In the genomic region with DNA sequence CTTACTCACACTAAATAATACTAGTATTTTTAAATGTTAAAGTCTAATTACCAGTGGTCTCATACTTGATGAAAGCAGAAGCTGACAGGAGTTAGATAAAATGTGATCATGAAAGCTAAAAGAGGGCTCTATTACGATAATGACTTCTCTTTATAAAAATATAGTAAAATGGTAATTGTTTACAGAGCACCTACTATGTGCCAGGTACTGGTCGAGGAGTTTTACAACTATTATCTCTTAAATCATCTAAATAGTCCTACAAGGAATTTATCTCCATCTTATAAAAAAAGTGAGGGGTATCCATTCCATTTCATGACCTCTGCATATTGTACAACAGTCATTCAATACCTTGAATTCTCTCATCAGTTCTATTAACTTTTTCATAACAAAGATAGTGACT, we compare ENCODE assay signal across 16 cellular contexts. TPM values are rescaled to one million over a fixed set of nuclear protein-coding genes. Genes with fewer than 3 reads are reported as not detected.
DNase-seq lines count a peak whose midpoint lies in the region; ATAC-seq and TF ChIP-seq lines count a peak whose summit lies in the region.
"Had no signal": no experiment of that assay in that cellular context is flagged by ENCODE, and none has a peak within 500 bp of the region (broad histone marks: within the 10 kb centered on the region; RNA-seq: fewer than 3 reads in every experiment).

No MANE protein-coding gene starts in this region.

- no peaks in the 10 kb centered on the region for H3K9me2 ChIP-seq in SK-N-SH
- H3K9me2 ChIP-seq in PC-3 (replicated peaks; ENCODE audit: low read length): no peaks in the 10 kb centered on the region

- H3K36me3 ChIP-seq in SK-N-SH (replicated peaks in 1 of 2; ENCODE audit: control insufficient read depth in 1 of 2, insufficient read depth in 2 of 2, low read length in 1 of 2) (no peaks in the 10 kb centered on the region), PC-3 (ENCODE audit: low read depth, low read length) (peaks cover 2% of the 10 kb centered on the region; the same call in 1 of the 2 replicates), fibroblast of lung (ENCODE audit: control insufficient read depth, insufficient read depth, low read length) (no peaks in the 10 kb centered on the region), skeletal muscle tissue (ENCODE audit: control insufficient read depth in 3 of 3, insufficient read depth in 3 of 3, low read length in 3 of 3) (no peaks in the 10 kb centered on the region)
- H3K36me3 ChIP-seq: BLaER1 had no signal

- POLR2A ChIA-PET in SK-N-SH (lab: Yijun Ruan, JAX): no interaction called here
- POLR2A ChIA-PET in PC-3 (lab: Charles Lee; ENCODE audit: unreplicated experiment): interaction anchor here (0.6 kb wide), 1 partner anchor 41 kb away, joined by 3 read pairs; no protein-coding TSS in a partner anchor

- H3K27ac ChIP-seq in SK-N-SH (ENCODE audit: low read depth in 2 of 2, low read length in 1 of 2) (peak overlapping the region in 1 of 2 experiments; percentile 45; a peak in 2 of 4 replicates), PC-3 (ENCODE audit: low read length) (peak overlapping the region; percentile 18), fibroblast of lung (ENCODE audit: insufficient read depth, low read length) (peak overlapping the region; percentile 58), skeletal muscle tissue (ENCODE audit: low read depth, low read length) (peak overlapping the region; percentile 68)
- H3K27ac ChIP-seq: 22Rv1, BLaER1, HL-60 had no signal

- H3K4me1 ChIP-seq in SK-N-SH (ENCODE audit: control insufficient read depth in 1 of 2, insufficient read depth in 2 of 2, low read depth in 1 of 2, low read length in 1 of 2) (peaks cover 0 to 17% of the 10 kb centered on the region in 2 experiments; a peak in 2 of 4 replicates), PC-3 (ENCODE audit: insufficient read depth, low read length) (peaks cover 15% of the 10 kb centered on the region), fibroblast of lung (ENCODE audit: control insufficient read depth, extremely low read depth, insufficient read depth, low read length) (peaks cover 10% of the 10 kb centered on the region), skeletal muscle tissue (ENCODE audit: control insufficient read depth in 3 of 3, insufficient read depth in 3 of 3, low read length in 3 of 3) (peaks cover 9 to 17% (median 10%) of the 10 kb centered on the region in 3 donors)

- TF ChIP-seq RAD21 in SK-N-SH (IDR thresholded peaks at IDR 0.05; ENCODE audit: low read length): no peak

- peaks cover 16% of the 10 kb centered on the region for H3F3A ChIP-seq in SK-N-SH (replicated peaks; ENCODE audit: insufficient read depth)
- H3F3A ChIP-seq in PC-3 (ENCODE audit: low read length, unreplicated experiment): no peaks in the 10 kb centered on the region

- no peaks in the 10 kb centered on the region for H3K9me3 Mint-ChIP-seq in glutamatergic neuron (ENCODE audit: unreplicated experiment)

- H3K4me1 Mint-ChIP-seq in glutamatergic neuron (ENCODE audit: low read depth, unreplicated experiment): no peaks in the 10 kb centered on the region

- H4K20me1 ChIP-seq in SK-N-SH (ENCODE audit: insufficient read depth) (no peaks in the 10 kb centered on the region), PC-3 (ENCODE audit: low read length) (no peaks in the 10 kb centered on the region), fibroblast of lung (ENCODE audit: control insufficient read depth, extremely low read depth, insufficient read depth, low read length) (no peaks in the 10 kb centered on the region)
- H4K20me1 ChIP-seq: BLaER1 had no signal

- CTCF ChIA-PET in SK-N-SH (lab: Yijun Ruan, JAX) (interaction anchor here (0.8 to 3.6 kb wide), 6 partner anchors 8 to 300 kb away, joined by 3 to 32 read pairs (median 4); no protein-coding TSS in a partner anchor), PC-3 (lab: Charles Lee) (no interaction called here)

- H3K9me3 ChIP-seq in SK-N-SH (peaks cover 5% of the 10 kb centered on the region; the same call in 1 of the 2 replicates), PC-3 (ENCODE audit: low read length) (no peaks in the 10 kb centered on the region), fibroblast of lung (ENCODE audit: control insufficient read depth, insufficient read depth, low read depth, low read length) (no peaks in the 10 kb centered on the region), skeletal muscle tissue (ENCODE audit: control insufficient read depth in 3 of 3, low read length in 3 of 3) (peaks cover 0 to 5% (median 4%) of the 10 kb centered on the region in 3 donors)
- H3K9me3 ChIP-seq: BLaER1 had no signal

- H3K9ac ChIP-seq in SK-N-SH: no peak overlapping the region
- no peak overlapping the region for H3K9ac ChIP-seq in PC-3 (ENCODE audit: low read length)
- H3K9ac ChIP-seq in fibroblast of lung (ENCODE audit: insufficient read depth, low read length): no peak overlapping the region
- H3K9ac ChIP-seq in skeletal muscle tissue (ENCODE audit: low read depth in 1 of 3, low read length in 3 of 3): peak overlapping the region in 1 of 3 donors; percentile 54
- H3K9ac ChIP-seq: BLaER1 had no signal

- H3K4me3 Mint-ChIP-seq in glutamatergic neuron (ENCODE audit: unreplicated experiment): no peak overlapping the region
- H3K4me3 Mint-ChIP-seq: CD8-positive, alpha-beta T cell had no signal

- TF ChIP-seq CTCF in SK-N-SH (IDR thresholded peaks at IDR 0.05): no peak
- no peak for TF ChIP-seq CTCF in PC-3 (conservative IDR thresholded peaks at IDR 0.05; ENCODE audit: low read depth, low read length)
- TF ChIP-seq CTCF in fibroblast of lung (conservative IDR thresholded peaks at IDR 0.05 in 1 of 2, IDR thresholded peaks at IDR 0.05 in 1 of 2; ENCODE audit: low read depth in 1 of 2, low read length in 2 of 2): no peak
- no peak for TF ChIP-seq CTCF in glutamatergic neuron (IDR thresholded peaks at IDR 0.05; ENCODE audit: partially characterized antibody, unreplicated experiment)

- peaks cover 4% of the 10 kb centered on the region for H3K36me3 Mint-ChIP-seq in glutamatergic neuron (ENCODE audit: unreplicated experiment)
- H3K36me3 Mint-ChIP-seq: CD8-positive, alpha-beta T cell had no signal

- intact Hi-C loops in PC-3 (cut with micrococcal nuclease): no loop called here

- ATAC-seq in SK-N-SH treated with all-trans-retinoic acid at 6 μM for 48 hours (no peak), PC-3 (no peak)
- ATAC-seq: CD8-positive, alpha-beta T cell had no signal

- no peaks in the 10 kb centered on the region for H3K27me3 Mint-ChIP-seq in glutamatergic neuron (ENCODE audit: unreplicated experiment)

- WGBS in SK-N-SH (ENCODE audit: low lambda C conversion rate): 61% methylated on average over 2 of the region's 2 CpGs

- H3K4me3 ChIP-seq in SK-N-SH (ENCODE audit: low read depth in 2 of 2, low read length in 1 of 2) (no peak overlapping the region), PC-3 (ENCODE audit: low read length) (no peak overlapping the region), fibroblast of lung (replicated peaks in 1 of 4; ENCODE audit: control extremely low read depth in 1 of 4, insufficient read depth in 1 of 4, low read depth in 3 of 4, low read length in 4 of 4) (no peak overlapping the region), skeletal muscle tissue (ENCODE audit: low read length in 3 of 3) (no peak overlapping the region)
- H3K4me3 ChIP-seq: BLaER1 had no signal

- no peak overlapping the region for H3K27ac Mint-ChIP-seq in glutamatergic neuron (ENCODE audit: unreplicated experiment)
- H3K27ac Mint-ChIP-seq: CD8-positive, alpha-beta T cell had no signal

- DNase-seq in SK-N-SH (no peak), PC-3 (no peak), fibroblast of lung (ENCODE audit: low read depth in 2 of 2) (no peak), glutamatergic neuron (no peak), middle frontal gyrus (ENCODE audit: extremely low spot score, low spot score) (no peak), NCI-H2081 treated with DMSO at 0.1 percent for 48 hours (lab: John Stamatoyannopoulos, UW) (no peak)
- DNase-seq: CD8-positive, alpha-beta T cell; GF-D8; NCI-H1436; NCI-H82; SHP77 treated with DMSO at 0.1 percent for 48 hours had no signal

- no peaks in the 10 kb centered on the region for H3K79me2 ChIP-seq in SK-N-SH (ENCODE audit: insufficient read depth)
- no peaks in the 10 kb centered on the region for H3K79me2 ChIP-seq in PC-3 (ENCODE audit: low read length)
- no peaks in the 10 kb centered on the region for H3K79me2 ChIP-seq in fibroblast of lung (ENCODE audit: control insufficient read depth, insufficient read depth, low read length)

- no peak for TF ChIP-seq EP300 in SK-N-SH (IDR thresholded peaks at IDR 0.05; ENCODE audit: borderline replicate concordance in 1 of 2, low read depth in 1 of 2, low read length in 1 of 2)

- no TSS peak for BruUV-seq in PC-3 (replicated peaks; lab: Mats Ljungman, UMichigan)

- peak overlapping the region; percentile 34; the same call in 1 of the 2 replicates for H3K4me2 ChIP-seq in SK-N-SH
- H3K4me2 ChIP-seq in PC-3 (ENCODE audit: low read length): peak overlapping the region; percentile 60
- no peak overlapping the region for H3K4me2 ChIP-seq in fibroblast of lung (ENCODE audit: extremely low read depth, insufficient read depth, low read length)
- H3K4me2 ChIP-seq: BLaER1 had no signal

- H2AFZ ChIP-seq in SK-N-SH (ENCODE audit: low read depth) (peak overlapping the region; percentile 60; the same call in 1 of the 2 replicates), PC-3 (ENCODE audit: low read length) (no peak overlapping the region), fibroblast of lung (ENCODE audit: low read length) (no peak overlapping the region)

- H3K27me3 ChIP-seq in SK-N-SH (ENCODE audit: insufficient read depth) (no peaks in the 10 kb centered on the region), PC-3 (ENCODE audit: low read length) (no peaks in the 10 kb centered on the region), fibroblast of lung (ENCODE audit: control insufficient read depth, insufficient read depth, low read length) (no peaks in the 10 kb centered on the region), skeletal muscle tissue (ENCODE audit: control insufficient read depth in 3 of 3, insufficient read depth in 3 of 3, low read length in 3 of 3) (no peaks in the 10 kb centered on the region)
- H3K27me3 ChIP-seq: BLaER1 had no signal

RNA-seq across cellular contexts. Expression of a gene that starts 46.1 kb away (rescaled TPM):
- polyA plus RNA-seq in SK-N-SH (2012; rRNA removed) (not detected in 2 replicates), fibroblast of lung (0.46 and 0.62 TPM in 2 replicates)
- not detected in 2 replicates for polyA plus RNA-seq in SK-N-SH (2012; cell fraction: cytosol; rRNA removed)
- polyA plus RNA-seq in SK-N-SH (2012; cell fraction: nucleus; rRNA removed): not detected in 2 replicates
- total RNA-seq in PC-3 (2014; rRNA removed) (not detected in 2 replicates), fibroblast of lung (0.17 and 0.77 TPM in 2 replicates), skeletal muscle tissue (6.8 TPM), glutamatergic neuron (ENCODE audit: unreplicated experiment) (not detected)
- polyA plus RNA-seq in fibroblast of lung (2012): 0.45 and 0.72 TPM in 2 replicates
- 2.1 TPM in 1 of 2 replicates, not detected in the other for polyA minus RNA-seq in fibroblast of lung (ENCODE audit: low replicate concordance)
- total RNA-seq: CD8-positive, alpha-beta T cell had no signal

RNA-seq across cellular contexts. Expression of a gene that starts 52.5 kb away (rescaled TPM):
- 37.2 and 41.4 TPM in 2 replicates for polyA plus RNA-seq in SK-N-SH (2012; rRNA removed)
- polyA plus RNA-seq in SK-N-SH (2012; cell fraction: cytosol; rRNA removed): 51.6 and 77.8 TPM in 2 replicates
- polyA plus RNA-seq in SK-N-SH (2012; cell fraction: nucleus; rRNA removed): 19.8 and 34.0 TPM in 2 replicates
- 52.6 and 62.1 TPM in 2 replicates for total RNA-seq in PC-3 (2014; rRNA removed)
- 55.2 and 64.7 TPM in 2 replicates for total RNA-seq in fibroblast of lung
- 59.7 and 86.9 TPM in 2 replicates for polyA plus RNA-seq in fibroblast of lung
- polyA plus RNA-seq in fibroblast of lung (2012): 56.6 and 73.1 TPM in 2 replicates
- 4.0 and 7.9 TPM in 2 replicates for polyA minus RNA-seq in fibroblast of lung (ENCODE audit: low replicate concordance)
- total RNA-seq in skeletal muscle tissue: 61.6 TPM
- total RNA-seq in glutamatergic neuron (ENCODE audit: unreplicated experiment): 47.3 TPM
